2 cellular contexts compared by ENCODE assay signal in the genomic region with DNA sequence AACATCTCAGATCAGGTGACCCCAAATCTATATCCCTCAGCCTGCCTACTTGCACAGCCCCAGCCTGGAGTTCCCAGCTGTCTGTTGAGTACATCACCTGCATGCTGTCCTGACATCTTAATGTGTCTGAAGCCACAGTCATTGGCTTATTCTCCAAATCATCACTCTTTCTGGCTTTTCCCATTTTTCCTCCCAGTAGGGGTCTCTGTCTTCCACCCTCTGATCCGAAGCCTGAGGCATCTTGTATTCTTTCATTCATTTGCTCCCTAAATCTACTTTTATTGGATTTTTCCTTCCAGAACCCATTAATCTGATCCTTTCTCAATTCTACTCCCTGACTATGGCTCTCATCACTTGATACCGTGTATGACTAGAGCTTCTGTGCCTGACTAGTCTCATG.
TF ChIP-seq lines count a peak whose summit lies in the region.

No MANE protein-coding gene starts in this region.

TF ChIP-seq in SK-N-SH, 30 proteins besides CTCF, POLR2A, EP300 and RAD21 (continued from another document):
- TF ChIP-seq, protein P1, sequence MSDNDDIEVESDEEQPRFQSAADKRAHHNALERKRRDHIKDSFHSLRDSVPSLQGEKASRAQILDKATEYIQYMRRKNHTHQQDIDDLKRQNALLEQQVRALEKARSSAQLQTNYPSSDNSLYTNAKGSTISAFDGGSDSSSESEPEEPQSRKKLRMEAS (IDR thresholded peaks at IDR 0.05; ENCODE audit: low read depth) = no peak
- TF ChIP-seq RCOR1 (IDR thresholded peaks at IDR 0.05; ENCODE audit: low read length) (no peak), GATA2 (CRISPR knock-in tag; IDR thresholded peaks at IDR 0.05) (no peak)

TF ChIP-seq in SK-N-SH treated with all-trans-retinoic acid at 6 μM for 48 hours, 23 proteins besides CTCF, POLR2A, EP300 and RAD21 (continued from another document):
- TF ChIP-seq, protein P2, sequence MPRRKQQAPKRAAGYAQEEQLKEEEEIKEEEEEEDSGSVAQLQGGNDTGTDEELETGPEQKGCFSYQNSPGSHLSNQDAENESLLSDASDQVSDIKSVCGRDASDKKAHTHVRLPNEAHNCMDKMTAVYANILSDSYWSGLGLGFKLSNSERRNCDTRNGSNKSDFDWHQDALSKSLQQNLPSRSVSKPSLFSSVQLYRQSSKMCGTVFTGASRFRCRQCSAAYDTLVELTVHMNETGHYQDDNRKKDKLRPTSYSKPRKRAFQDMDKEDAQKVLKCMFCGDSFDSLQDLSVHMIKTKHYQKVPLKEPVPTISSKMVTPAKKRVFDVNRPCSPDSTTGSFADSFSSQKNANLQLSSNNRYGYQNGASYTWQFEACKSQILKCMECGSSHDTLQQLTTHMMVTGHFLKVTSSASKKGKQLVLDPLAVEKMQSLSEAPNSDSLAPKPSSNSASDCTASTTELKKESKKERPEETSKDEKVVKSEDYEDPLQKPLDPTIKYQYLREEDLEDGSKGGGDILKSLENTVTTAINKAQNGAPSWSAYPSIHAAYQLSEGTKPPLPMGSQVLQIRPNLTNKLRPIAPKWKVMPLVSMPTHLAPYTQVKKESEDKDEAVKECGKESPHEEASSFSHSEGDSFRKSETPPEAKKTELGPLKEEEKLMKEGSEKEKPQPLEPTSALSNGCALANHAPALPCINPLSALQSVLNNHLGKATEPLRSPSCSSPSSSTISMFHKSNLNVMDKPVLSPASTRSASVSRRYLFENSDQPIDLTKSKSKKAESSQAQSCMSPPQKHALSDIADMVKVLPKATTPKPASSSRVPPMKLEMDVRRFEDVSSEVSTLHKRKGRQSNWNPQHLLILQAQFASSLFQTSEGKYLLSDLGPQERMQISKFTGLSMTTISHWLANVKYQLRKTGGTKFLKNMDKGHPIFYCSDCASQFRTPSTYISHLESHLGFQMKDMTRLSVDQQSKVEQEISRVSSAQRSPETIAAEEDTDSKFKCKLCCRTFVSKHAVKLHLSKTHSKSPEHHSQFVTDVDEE (CRISPR knock-in tag; IDR thresholded peaks at IDR 0.05) = no peak
- TF ChIP-seq SNAI2 (CRISPR knock-in tag; IDR thresholded peaks at IDR 0.05) (no peak), GLIS3 (CRISPR knock-in tag; IDR thresholded peaks at IDR 0.05) (no peak)
